12 cellular contexts compared by ENCODE assay signal in the genomic region with DNA sequence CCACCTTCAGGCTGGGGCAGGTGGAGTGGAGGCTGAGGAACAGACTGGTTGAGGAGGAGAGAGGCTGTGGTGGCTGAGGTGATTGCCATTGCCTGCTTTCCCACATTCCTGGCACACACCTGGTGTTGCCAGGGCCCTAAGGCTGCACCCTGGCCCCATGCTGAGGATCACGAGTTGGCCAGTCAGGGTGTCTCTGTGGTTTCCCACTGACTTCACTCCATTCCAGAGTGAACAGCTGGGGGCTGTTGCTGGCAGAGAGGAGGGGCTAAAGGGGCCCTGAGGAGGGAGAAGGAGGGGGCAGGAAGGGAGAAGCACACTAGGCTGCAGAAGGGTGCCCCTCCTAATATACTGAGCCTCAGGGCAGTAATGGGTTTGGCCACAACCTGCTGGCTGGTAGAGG. TPM values are rescaled to one million over a fixed set of nuclear protein-coding genes. Genes with fewer than 3 reads are reported as not detected.
DNase-seq lines count a peak whose midpoint lies in the region; ATAC-seq and TF ChIP-seq lines count a peak whose summit lies in the region.
"Had no signal": no experiment of that assay in that cellular context is flagged by ENCODE, and none has a peak within 500 bp of the region (broad histone marks: within the 10 kb centered on the region; RNA-seq: fewer than 3 reads in every experiment).

No MANE protein-coding gene starts in this region.

- no peak for TF ChIP-seq CTCF in RWPE1 (conservative IDR thresholded peaks at IDR 0.05; ENCODE audit: low read depth)

- H3K9me3 Mint-ChIP-seq in activated CD4-positive, alpha-beta T cell treated with anti-CD3 and anti-CD28 coated beads for 36 hours (ENCODE audit: low read depth) = no peaks in the 10 kb centered on the region
- H3K9me3 Mint-ChIP-seq in stimulated activated effector memory CD8-positive, alpha-beta T cell treated with anti-CD3 and anti-CD28 coated beads, Interleukin-12 subunit alpha, Interleukin-12 subunit beta, amount 100 ng/mL, for 72 hours = no peaks in the 10 kb centered on the region
- no peaks in the 10 kb centered on the region for H3K9me3 Mint-ChIP-seq in stimulated activated memory B cell treated with anti-CD40 and anti-IgM and Interleukin-4, amounts not matched to agents 10 μg/mL and 1 μg/mL and 100 μg/mL, for 72 hours

- peaks cover 7% of the 10 kb centered on the region for H3K27me3 Mint-ChIP-seq in activated CD4-positive, alpha-beta T cell treated with anti-CD3 and anti-CD28 coated beads for 36 hours
- peaks cover 18% of the 10 kb centered on the region for H3K27me3 Mint-ChIP-seq in stimulated activated memory B cell treated with anti-CD40 and anti-IgM and Interleukin-4, amounts not matched to agents 10 μg/mL and 1 μg/mL and 100 μg/mL, for 72 hours

- no peak for ATAC-seq in activated CD4-positive, alpha-beta T cell treated with anti-CD3 and anti-CD28 coated beads for 36 hours
- no peak for ATAC-seq in stimulated activated effector memory CD8-positive, alpha-beta T cell treated with anti-CD3 and anti-CD28 coated beads, Interleukin-12 subunit alpha, Interleukin-12 subunit beta, amount 100 ng/mL, for 72 hours
- no peak for ATAC-seq in GM21723 (IDR thresholded peaks at IDR 0.05; ENCODE audit: unreplicated experiment)
- no peak for ATAC-seq in stimulated activated memory B cell treated with anti-CD40 and anti-IgM and Interleukin-4, amounts not matched to agents 10 μg/mL and 1 μg/mL and 100 μg/mL, for 72 hours
- ATAC-seq: A549 had no signal

- no peak overlapping the region for H3K27ac ChIP-seq in RWPE1
- H3K27ac ChIP-seq: A549 had no signal

- in situ Hi-C loops in SK-MEL-5 (cut with HindIII; ENCODE audit: low pct_unique_long_range_greater_than_20kb, low sequenced_read_pairs) = no loop called here

- no peak for DNase-seq in activated CD4-positive, alpha-beta T cell treated with anti-CD3 and anti-CD28 coated beads for 36 hours
- no peak for DNase-seq in activated CD4-positive, alpha-beta T cell treated with anti-CD3 and anti-CD28 coated beads, Interleukin-2, amount 50 U/mL, for 1 hour
- peak; percentile 40 for DNase-seq in SK-MEL-5 (ENCODE audit: low read depth, low spot score)
- DNase-seq in glomerular visceral epithelial cell (ENCODE audit: extremely low spot score) = peak; percentile 83
- no peak for DNase-seq in stimulated activated effector memory CD8-positive, alpha-beta T cell treated with anti-CD3 and anti-CD28 coated beads, Interleukin-12 subunit alpha, Interleukin-12 subunit beta, amount 100 ng/mL, for 72 hours (ENCODE audit: low spot score in 2 of 2)
- DNase-seq in RWPE1 (ENCODE audit: low spot score) = no peak
- DNase-seq: foreskin fibroblast, NCI-H524 treated with DMSO at 0.1 percent for 48 hours, T-helper 9 cell had no signal

- no peaks in the 10 kb centered on the region for H3K36me3 Mint-ChIP-seq in activated CD4-positive, alpha-beta T cell treated with anti-CD3 and anti-CD28 coated beads for 36 hours (ENCODE audit: low read depth)
- no peaks in the 10 kb centered on the region for H3K36me3 Mint-ChIP-seq in stimulated activated effector memory CD8-positive, alpha-beta T cell treated with anti-CD3 and anti-CD28 coated beads, Interleukin-12 subunit alpha, Interleukin-12 subunit beta, amount 100 ng/mL, for 72 hours
- no peaks in the 10 kb centered on the region for H3K36me3 Mint-ChIP-seq in stimulated activated memory B cell treated with anti-CD40 and anti-IgM and Interleukin-4, amounts not matched to agents 10 μg/mL and 1 μg/mL and 100 μg/mL, for 72 hours

- CTCF ChIA-PET in activated CD4-positive, alpha-beta T cell treated with anti-CD3 and anti-CD28 coated beads for 36 hours (lab: Charles Lee) = interaction anchor here (0.6 kb wide), 1 partner anchor 322 kb away, joined by 4 read pairs; no protein-coding TSS in a partner anchor
- CTCF ChIA-PET in RWPE1 (lab: Yijun Ruan, JAX) = interaction anchor here (0.5 kb wide), 1 partner anchor 18 kb away, joined by 3 read pairs; no protein-coding TSS in a partner anchor

- no peak overlapping the region for H3K27ac Mint-ChIP-seq in activated CD4-positive, alpha-beta T cell treated with anti-CD3 and anti-CD28 coated beads for 36 hours
- no peak overlapping the region for H3K27ac Mint-ChIP-seq in stimulated activated effector memory CD8-positive, alpha-beta T cell treated with anti-CD3 and anti-CD28 coated beads, Interleukin-12 subunit alpha, Interleukin-12 subunit beta, amount 100 ng/mL, for 72 hours
- H3K27ac Mint-ChIP-seq in stimulated activated memory B cell treated with anti-CD40 and anti-IgM and Interleukin-4, amounts not matched to agents 10 μg/mL and 1 μg/mL and 100 μg/mL, for 72 hours = no peak overlapping the region

- H3K4me3 Mint-ChIP-seq in activated CD4-positive, alpha-beta T cell treated with anti-CD3 and anti-CD28 coated beads for 36 hours = peak overlapping the region; percentile 67
- H3K4me3 Mint-ChIP-seq in stimulated activated effector memory CD8-positive, alpha-beta T cell treated with anti-CD3 and anti-CD28 coated beads, Interleukin-12 subunit alpha, Interleukin-12 subunit beta, amount 100 ng/mL, for 72 hours = peak overlapping the region; percentile 71
- H3K4me3 Mint-ChIP-seq in stimulated activated memory B cell treated with anti-CD40 and anti-IgM and Interleukin-4, amounts not matched to agents 10 μg/mL and 1 μg/mL and 100 μg/mL, for 72 hours = no peak overlapping the region

- H3K4me1 Mint-ChIP-seq in activated CD4-positive, alpha-beta T cell treated with anti-CD3 and anti-CD28 coated beads for 36 hours = peaks cover 18% of the 10 kb centered on the region
- peaks cover 37% of the 10 kb centered on the region for H3K4me1 Mint-ChIP-seq in stimulated activated effector memory CD8-positive, alpha-beta T cell treated with anti-CD3 and anti-CD28 coated beads, Interleukin-12 subunit alpha, Interleukin-12 subunit beta, amount 100 ng/mL, for 72 hours
- H3K4me1 Mint-ChIP-seq in stimulated activated memory B cell treated with anti-CD40 and anti-IgM and Interleukin-4, amounts not matched to agents 10 μg/mL and 1 μg/mL and 100 μg/mL, for 72 hours = peaks cover 28% of the 10 kb centered on the region

- POLR2A ChIA-PET in activated CD4-positive, alpha-beta T cell treated with anti-CD3 and anti-CD28 coated beads for 36 hours (lab: Charles Lee) = no interaction called here
- POLR2A ChIA-PET in RWPE1 (lab: Yijun Ruan, JAX; ENCODE audit: low non-redundant PET) = interaction anchor here (0.5 kb wide), 1 partner anchor 41 kb away, joined by 3 read pairs; no protein-coding TSS in a partner anchor

- intact Hi-C loops in activated CD4-positive, alpha-beta T cell treated with anti-CD3 and anti-CD28 coated beads for 36 hours (cut with DNase I, micrococcal nuclease) = no loop called here

RNA-seq across cellular contexts. Expression of gene TMEM86A, which starts 1.8 kb away (rescaled TPM):
- total RNA-seq in activated CD4-positive, alpha-beta T cell treated with anti-CD3 and anti-CD28 coated beads for 36 hours = under 1 TPM; 0.09 to 0.26 TPM
- total RNA-seq in SK-MEL-5 (2014; rRNA removed; shearing (Covaris generic)) = 5.0 and 5.3 TPM in 2 replicates
- 5.2 and 5.3 TPM in 2 replicates for polyA plus RNA-seq in SK-MEL-5 (2015; cell fraction: cytosol; rRNA removed)
- polyA plus RNA-seq in SK-MEL-5 (2015; cell fraction: nucleus; rRNA removed) = 2.2 and 2.3 TPM in 2 replicates

RNA-seq across cellular contexts. Expression of gene IGSF22, which starts 25.6 kb away (rescaled TPM):
- under 1 TPM; 0.28 to 0.41 TPM for total RNA-seq in activated CD4-positive, alpha-beta T cell treated with anti-CD3 and anti-CD28 coated beads for 36 hours
- total RNA-seq in SK-MEL-5 (2014; rRNA removed; shearing (Covaris generic)) = not detected in 2 replicates
- not detected in 2 replicates for polyA plus RNA-seq in SK-MEL-5 (2015; cell fraction: cytosol; rRNA removed)
- not detected in 2 replicates for polyA plus RNA-seq in SK-MEL-5 (2015; cell fraction: nucleus; rRNA removed)

Comparison
In these comparisons a context has a peak if more than half of its experiments do, and no peak if none do; other contexts are left out.
1. DNase-seq: peak in SK-MEL-5 (single experiment) and glomerular visceral epithelial cell (single experiment); none in activated CD4-positive, alpha-beta T cell treated with anti-CD3 and anti-CD28 coated beads for 36 hours (single experiment), activated CD4-positive, alpha-beta T cell treated with anti-CD3 and anti-CD28 coated beads, Interleukin-2, amount 50 U/mL, for 1 hour (single experiment), stimulated activated effector memory CD8-positive, alpha-beta T cell treated with anti-CD3 and anti-CD28 coated beads, Interleukin-12 subunit alpha, Interleukin-12 subunit beta, amount 100 ng/mL, for 72 hours (0 of 2) and RWPE1 (single experiment).